ENCODE assay signal across 26 cellular contexts in the genomic region with DNA sequence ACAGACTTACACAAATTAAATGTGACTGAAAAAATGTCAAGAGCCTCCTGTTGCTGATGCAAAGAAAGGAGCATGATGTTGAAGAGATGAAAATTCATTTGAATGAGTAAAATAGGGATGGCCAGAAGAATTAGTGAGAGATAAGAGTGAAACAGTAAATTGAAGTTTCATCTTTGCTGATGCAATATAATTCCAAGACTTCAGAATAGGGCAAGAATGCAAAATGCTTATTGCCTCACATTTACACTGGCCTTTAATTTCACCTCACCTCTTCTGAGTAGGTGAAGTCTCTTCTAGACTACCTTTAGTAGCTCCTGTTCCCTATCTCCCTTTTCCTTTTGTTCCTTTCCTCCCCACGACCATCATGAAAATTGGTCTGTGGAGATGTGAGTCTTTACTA.
"Had no signal": no experiment of that assay in that cellular context is flagged by ENCODE, and none has a peak within 500 bp of the region (broad histone marks: within the 10 kb centered on the region; RNA-seq: fewer than 3 reads in every experiment).

No MANE protein-coding gene starts in this region.

- ATAC-seq: left colon; left lung; lower lobe of right lung; mucosa of descending colon; naive thymus-derived CD4-positive, alpha-beta T cell; natural killer cell treated with Interleukin-12 subunit alpha and Interleukin-12 subunit beta and Interleukin-15 and Interleukin-18, amount 100 ng/mL, for 72 hours; right cardiac atrium; sciatic nerve; stimulated activated naive B cell treated with anti-CD40 and anti-IgM and Interleukin-4, amounts not matched to agents 10 μg/mL and 1 μg/mL and 100 μg/mL, for 72 hours; stimulated activated naive CD8-positive, alpha-beta T cell treated with anti-CD3 and anti-CD28 coated beads, Interleukin-15, Interleukin-2, amounts not matched to agents 100 U/mL and 50 U/mL, for 24 hours; upper lobe of right lung had no signal

- H3K9me3 ChIP-seq: left lung, lower lobe of right lung, mucosa of descending colon, ovary, stomach, testis, thyroid gland, upper lobe of right lung had no signal

- H3K27me3 ChIP-seq: left lung, ovary, stomach, testis, thyroid gland, upper lobe of right lung had no signal

- H3K36me3 ChIP-seq: left lung, lower lobe of right lung, ovary, stomach, thyroid gland, upper lobe of right lung had no signal

- H3K27ac ChIP-seq: left lung, lower lobe of right lung, ovary, skin epidermis, stomach, testis, thyroid gland, upper lobe of right lung had no signal

- H3K4me3 ChIP-seq: left lung, lower lobe of right lung, mucosa of descending colon, ovary, skin epidermis, stomach, testis, thyroid gland, upper lobe of right lung had no signal

- DNase-seq: hypothalamus; immature natural killer cell; kidney; left colon; left lung; lower lobe of right lung; mammary epithelial cell; mucosa of descending colon; naive thymus-derived CD4-positive, alpha-beta T cell; ovary; right cardiac atrium; stimulated activated CD4-positive, alpha-beta T cell treated with anti-CD3 and anti-CD28 coated beads, Interleukin-12 subunit alpha, Interleukin-12 subunit beta, amount 100 ng/mL, for 4 hours; stimulated activated CD4-positive, alpha-beta T cell treated with anti-CD3 and anti-CD28 coated beads, Interleukin-15, amount 100 ng/mL, for 24 hours; stimulated activated CD4-positive, alpha-beta T cell treated with anti-CD3 and anti-CD28 coated beads, Interleukin-2, amount 100 ng/mL, for 24 hours; stimulated activated CD4-positive, alpha-beta T cell treated with anti-CD3 and anti-CD28 coated beads, Interleukin-4, amount 100 ng/mL, for 1 hour; stimulated activated naive B cell treated with anti-CD40 and anti-IgM and Interleukin-4, amounts not matched to agents 10 μg/mL and 1 μg/mL and 100 μg/mL, for 72 hours; stimulated activated naive CD8-positive, alpha-beta T cell treated with anti-CD3 and anti-CD28 coated beads, Interleukin-15, Interleukin-2, amounts not matched to agents 100 U/mL and 50 U/mL, for 24 hours; stomach; testis; thyroid gland; upper lobe of right lung had no signal

- FAIRE-seq: islet of Langerhans, kidney, urothelium cell line had no signal
